In the genomic region with DNA sequence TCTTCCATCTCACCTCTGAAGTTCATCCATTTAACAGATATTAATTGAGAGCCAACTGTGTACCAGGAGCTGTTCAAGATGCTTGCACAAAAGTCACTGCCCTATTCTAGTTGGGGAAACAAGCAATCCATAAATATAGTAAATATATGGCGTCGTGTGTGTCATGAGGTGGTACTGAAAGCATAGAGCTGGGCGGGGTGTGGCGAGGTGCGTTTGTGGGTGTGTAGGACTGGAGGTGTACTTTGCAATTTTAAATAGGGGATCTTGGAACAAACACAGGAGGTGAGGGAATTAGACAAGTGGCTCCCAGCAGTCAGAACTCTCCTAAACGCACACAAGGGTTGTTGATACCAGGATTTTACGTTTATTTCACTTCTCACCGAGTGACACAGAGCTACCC, we compare ENCODE assay signal across 2 cellular contexts.
TF ChIP-seq lines count a peak whose summit lies in the region.

No MANE protein-coding gene starts in this region.

TF ChIP-seq in SK-N-SH, 30 proteins besides CTCF, POLR2A, EP300 and RAD21 (continued from another document):
- TF ChIP-seq, protein P1, sequence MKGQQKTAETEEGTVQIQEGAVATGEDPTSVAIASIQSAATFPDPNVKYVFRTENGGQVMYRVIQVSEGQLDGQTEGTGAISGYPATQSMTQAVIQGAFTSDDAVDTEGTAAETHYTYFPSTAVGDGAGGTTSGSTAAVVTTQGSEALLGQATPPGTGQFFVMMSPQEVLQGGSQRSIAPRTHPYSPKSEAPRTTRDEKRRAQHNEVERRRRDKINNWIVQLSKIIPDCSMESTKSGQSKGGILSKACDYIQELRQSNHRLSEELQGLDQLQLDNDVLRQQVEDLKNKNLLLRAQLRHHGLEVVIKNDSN (IDR thresholded peaks at IDR 0.05; ENCODE audit: borderline replicate concordance, low read depth) = no peak
- no peak for TF ChIP-seq SMC3 (IDR thresholded peaks at IDR 0.05; ENCODE audit: low read depth, low read length)
- no peak for TF ChIP-seq CHD2 (IDR thresholded peaks at IDR 0.05; ENCODE audit: low read length, partially characterized antibody)
- TF ChIP-seq, protein P2, sequence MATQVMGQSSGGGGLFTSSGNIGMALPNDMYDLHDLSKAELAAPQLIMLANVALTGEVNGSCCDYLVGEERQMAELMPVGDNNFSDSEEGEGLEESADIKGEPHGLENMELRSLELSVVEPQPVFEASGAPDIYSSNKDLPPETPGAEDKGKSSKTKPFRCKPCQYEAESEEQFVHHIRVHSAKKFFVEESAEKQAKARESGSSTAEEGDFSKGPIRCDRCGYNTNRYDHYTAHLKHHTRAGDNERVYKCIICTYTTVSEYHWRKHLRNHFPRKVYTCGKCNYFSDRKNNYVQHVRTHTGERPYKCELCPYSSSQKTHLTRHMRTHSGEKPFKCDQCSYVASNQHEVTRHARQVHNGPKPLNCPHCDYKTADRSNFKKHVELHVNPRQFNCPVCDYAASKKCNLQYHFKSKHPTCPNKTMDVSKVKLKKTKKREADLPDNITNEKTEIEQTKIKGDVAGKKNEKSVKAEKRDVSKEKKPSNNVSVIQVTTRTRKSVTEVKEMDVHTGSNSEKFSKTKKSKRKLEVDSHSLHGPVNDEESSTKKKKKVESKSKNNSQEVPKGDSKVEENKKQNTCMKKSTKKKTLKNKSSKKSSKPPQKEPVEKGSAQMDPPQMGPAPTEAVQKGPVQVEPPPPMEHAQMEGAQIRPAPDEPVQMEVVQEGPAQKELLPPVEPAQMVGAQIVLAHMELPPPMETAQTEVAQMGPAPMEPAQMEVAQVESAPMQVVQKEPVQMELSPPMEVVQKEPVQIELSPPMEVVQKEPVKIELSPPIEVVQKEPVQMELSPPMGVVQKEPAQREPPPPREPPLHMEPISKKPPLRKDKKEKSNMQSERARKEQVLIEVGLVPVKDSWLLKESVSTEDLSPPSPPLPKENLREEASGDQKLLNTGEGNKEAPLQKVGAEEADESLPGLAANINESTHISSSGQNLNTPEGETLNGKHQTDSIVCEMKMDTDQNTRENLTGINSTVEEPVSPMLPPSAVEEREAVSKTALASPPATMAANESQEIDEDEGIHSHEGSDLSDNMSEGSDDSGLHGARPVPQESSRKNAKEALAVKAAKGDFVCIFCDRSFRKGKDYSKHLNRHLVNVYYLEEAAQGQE (IDR thresholded peaks at IDR 0.05; ENCODE audit: low read depth, low read length) = no peak
- TF ChIP-seq, protein P3, sequence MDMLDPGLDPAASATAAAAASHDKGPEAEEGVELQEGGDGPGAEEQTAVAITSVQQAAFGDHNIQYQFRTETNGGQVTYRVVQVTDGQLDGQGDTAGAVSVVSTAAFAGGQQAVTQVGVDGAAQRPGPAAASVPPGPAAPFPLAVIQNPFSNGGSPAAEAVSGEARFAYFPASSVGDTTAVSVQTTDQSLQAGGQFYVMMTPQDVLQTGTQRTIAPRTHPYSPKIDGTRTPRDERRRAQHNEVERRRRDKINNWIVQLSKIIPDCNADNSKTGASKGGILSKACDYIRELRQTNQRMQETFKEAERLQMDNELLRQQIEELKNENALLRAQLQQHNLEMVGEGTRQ (IDR thresholded peaks at IDR 0.05; ENCODE audit: borderline replicate concordance, low read depth, low read length) = no peak
- TF ChIP-seq RFX5 (IDR thresholded peaks at IDR 0.05; ENCODE audit: low read length) = no peak
- TF ChIP-seq FOXJ3 (CRISPR knock-in tag; IDR thresholded peaks at IDR 0.05) = no peak
- no peak for TF ChIP-seq FOSL2 (IDR thresholded peaks at IDR 0.05; ENCODE audit: borderline replicate concordance, low read depth)
- TF ChIP-seq SIN3A (IDR thresholded peaks at IDR 0.05; ENCODE audit: borderline replicate concordance, low read depth, low read length) = no peak
- TF ChIP-seq, protein P4, sequence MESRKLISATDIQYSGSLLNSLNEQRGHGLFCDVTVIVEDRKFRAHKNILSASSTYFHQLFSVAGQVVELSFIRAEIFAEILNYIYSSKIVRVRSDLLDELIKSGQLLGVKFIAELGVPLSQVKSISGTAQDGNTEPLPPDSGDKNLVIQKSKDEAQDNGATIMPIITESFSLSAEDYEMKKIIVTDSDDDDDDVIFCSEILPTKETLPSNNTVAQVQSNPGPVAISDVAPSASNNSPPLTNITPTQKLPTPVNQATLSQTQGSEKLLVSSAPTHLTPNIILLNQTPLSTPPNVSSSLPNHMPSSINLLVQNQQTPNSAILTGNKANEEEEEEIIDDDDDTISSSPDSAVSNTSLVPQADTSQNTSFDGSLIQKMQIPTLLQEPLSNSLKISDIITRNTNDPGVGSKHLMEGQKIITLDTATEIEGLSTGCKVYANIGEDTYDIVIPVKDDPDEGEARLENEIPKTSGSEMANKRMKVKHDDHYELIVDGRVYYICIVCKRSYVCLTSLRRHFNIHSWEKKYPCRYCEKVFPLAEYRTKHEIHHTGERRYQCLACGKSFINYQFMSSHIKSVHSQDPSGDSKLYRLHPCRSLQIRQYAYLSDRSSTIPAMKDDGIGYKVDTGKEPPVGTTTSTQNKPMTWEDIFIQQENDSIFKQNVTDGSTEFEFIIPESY (IDR thresholded peaks at IDR 0.05; ENCODE audit: borderline replicate concordance, low read depth) = no peak
- TF ChIP-seq RXRA (IDR thresholded peaks at IDR 0.05; ENCODE audit: borderline replicate concordance, low read depth) = no peak
- no peak for TF ChIP-seq MEF2A (IDR thresholded peaks at IDR 0.05; ENCODE audit: borderline replicate concordance, low read depth)

TF ChIP-seq in SK-N-SH treated with all-trans-retinoic acid at 6 μM for 48 hours, 23 proteins besides CTCF, POLR2A, EP300 and RAD21 (continued from another document):
- TF ChIP-seq, protein P5, sequence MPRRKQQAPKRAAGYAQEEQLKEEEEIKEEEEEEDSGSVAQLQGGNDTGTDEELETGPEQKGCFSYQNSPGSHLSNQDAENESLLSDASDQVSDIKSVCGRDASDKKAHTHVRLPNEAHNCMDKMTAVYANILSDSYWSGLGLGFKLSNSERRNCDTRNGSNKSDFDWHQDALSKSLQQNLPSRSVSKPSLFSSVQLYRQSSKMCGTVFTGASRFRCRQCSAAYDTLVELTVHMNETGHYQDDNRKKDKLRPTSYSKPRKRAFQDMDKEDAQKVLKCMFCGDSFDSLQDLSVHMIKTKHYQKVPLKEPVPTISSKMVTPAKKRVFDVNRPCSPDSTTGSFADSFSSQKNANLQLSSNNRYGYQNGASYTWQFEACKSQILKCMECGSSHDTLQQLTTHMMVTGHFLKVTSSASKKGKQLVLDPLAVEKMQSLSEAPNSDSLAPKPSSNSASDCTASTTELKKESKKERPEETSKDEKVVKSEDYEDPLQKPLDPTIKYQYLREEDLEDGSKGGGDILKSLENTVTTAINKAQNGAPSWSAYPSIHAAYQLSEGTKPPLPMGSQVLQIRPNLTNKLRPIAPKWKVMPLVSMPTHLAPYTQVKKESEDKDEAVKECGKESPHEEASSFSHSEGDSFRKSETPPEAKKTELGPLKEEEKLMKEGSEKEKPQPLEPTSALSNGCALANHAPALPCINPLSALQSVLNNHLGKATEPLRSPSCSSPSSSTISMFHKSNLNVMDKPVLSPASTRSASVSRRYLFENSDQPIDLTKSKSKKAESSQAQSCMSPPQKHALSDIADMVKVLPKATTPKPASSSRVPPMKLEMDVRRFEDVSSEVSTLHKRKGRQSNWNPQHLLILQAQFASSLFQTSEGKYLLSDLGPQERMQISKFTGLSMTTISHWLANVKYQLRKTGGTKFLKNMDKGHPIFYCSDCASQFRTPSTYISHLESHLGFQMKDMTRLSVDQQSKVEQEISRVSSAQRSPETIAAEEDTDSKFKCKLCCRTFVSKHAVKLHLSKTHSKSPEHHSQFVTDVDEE (CRISPR knock-in tag; IDR thresholded peaks at IDR 0.05) = no peak
- TF ChIP-seq TOX (CRISPR knock-in tag; IDR thresholded peaks at IDR 0.05; ENCODE audit: borderline replicate concordance) (no peak), ZFP30 (CRISPR knock-in tag; IDR thresholded peaks at IDR 0.05) (no peak), ZNF565 (CRISPR knock-in tag; conservative IDR thresholded peaks at IDR 0.05; ENCODE audit: low read depth) (no peak), ARNTL (CRISPR knock-in tag; IDR thresholded peaks at IDR 0.05; ENCODE audit: borderline replicate concordance, low read depth) (no peak), ZFP3 (CRISPR knock-in tag; IDR thresholded peaks at IDR 0.05) (no peak)
